1 cellular context compared by ENCODE assay signal in genomic region chr21:43659136-43660000, GRCh38.
TF ChIP-seq lines count a peak whose summit lies in the region.

Gene HSF2BP (minus strand): TSS chr21:43659488. CDS start chr21:43658096, 1,392 bp downstream.
Gene RRP1B (plus strand): TSS chr21:43659560. CDS start chr21:43659665, 105 bp downstream.

TF ChIP-seq in HepG2, 621 proteins besides CTCF, POLR2A, EP300 and RAD21 (continued from another document):
- TF ChIP-seq ATF2 (CRISPR knock-in tag; IDR thresholded peaks at IDR 0.05): peak; percentile 54; the same call in 1 of the 2 replicates
- TF ChIP-seq, protein P1, sequence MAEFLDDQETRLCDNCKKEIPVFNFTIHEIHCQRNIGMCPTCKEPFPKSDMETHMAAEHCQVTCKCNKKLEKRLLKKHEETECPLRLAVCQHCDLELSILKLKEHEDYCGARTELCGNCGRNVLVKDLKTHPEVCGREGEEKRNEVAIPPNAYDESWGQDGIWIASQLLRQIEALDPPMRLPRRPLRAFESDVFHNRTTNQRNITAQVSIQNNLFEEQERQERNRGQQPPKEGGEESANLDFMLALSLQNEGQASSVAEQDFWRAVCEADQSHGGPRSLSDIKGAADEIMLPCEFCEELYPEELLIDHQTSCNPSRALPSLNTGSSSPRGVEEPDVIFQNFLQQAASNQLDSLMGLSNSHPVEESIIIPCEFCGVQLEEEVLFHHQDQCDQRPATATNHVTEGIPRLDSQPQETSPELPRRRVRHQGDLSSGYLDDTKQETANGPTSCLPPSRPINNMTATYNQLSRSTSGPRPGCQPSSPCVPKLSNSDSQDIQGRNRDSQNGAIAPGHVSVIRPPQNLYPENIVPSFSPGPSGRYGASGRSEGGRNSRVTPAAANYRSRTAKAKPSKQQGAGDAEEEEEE (CRISPR knock-in tag; IDR thresholded peaks at IDR 0.05; ENCODE audit: borderline replicate concordance): no peak
- no peak for TF ChIP-seq ZFP36L2 (CRISPR knock-in tag; IDR thresholded peaks at IDR 0.05)
- TF ChIP-seq, protein P2, sequence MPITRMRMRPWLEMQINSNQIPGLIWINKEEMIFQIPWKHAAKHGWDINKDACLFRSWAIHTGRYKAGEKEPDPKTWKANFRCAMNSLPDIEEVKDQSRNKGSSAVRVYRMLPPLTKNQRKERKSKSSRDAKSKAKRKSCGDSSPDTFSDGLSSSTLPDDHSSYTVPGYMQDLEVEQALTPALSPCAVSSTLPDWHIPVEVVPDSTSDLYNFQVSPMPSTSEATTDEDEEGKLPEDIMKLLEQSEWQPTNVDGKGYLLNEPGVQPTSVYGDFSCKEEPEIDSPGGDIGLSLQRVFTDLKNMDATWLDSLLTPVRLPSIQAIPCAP (CRISPR knock-in tag; IDR thresholded peaks at IDR 0.05; ENCODE audit: low read depth): 0 out of 2 replicates have a peak, but pooled peaks have one; percentile 69
- peak; percentile 88 for TF ChIP-seq ERF (CRISPR knock-in tag; IDR thresholded peaks at IDR 0.05)
- TF ChIP-seq, protein P3, sequence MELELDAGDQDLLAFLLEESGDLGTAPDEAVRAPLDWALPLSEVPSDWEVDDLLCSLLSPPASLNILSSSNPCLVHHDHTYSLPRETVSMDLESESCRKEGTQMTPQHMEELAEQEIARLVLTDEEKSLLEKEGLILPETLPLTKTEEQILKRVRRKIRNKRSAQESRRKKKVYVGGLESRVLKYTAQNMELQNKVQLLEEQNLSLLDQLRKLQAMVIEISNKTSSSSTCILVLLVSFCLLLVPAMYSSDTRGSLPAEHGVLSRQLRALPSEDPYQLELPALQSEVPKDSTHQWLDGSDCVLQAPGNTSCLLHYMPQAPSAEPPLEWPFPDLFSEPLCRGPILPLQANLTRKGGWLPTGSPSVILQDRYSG (CRISPR knock-in tag; IDR thresholded peaks at IDR 0.05): peak; percentile 96
- no peak for TF ChIP-seq NR2F2 (IDR thresholded peaks at IDR 0.05; ENCODE audit: borderline replicate concordance, low read depth)
- TF ChIP-seq MAX (IDR thresholded peaks at IDR 0.05): peak; percentile 100
- no peak for TF ChIP-seq ZNF44 (CRISPR knock-in tag; IDR thresholded peaks at IDR 0.05)
- peak; percentile 91 for TF ChIP-seq MTF1 (CRISPR knock-in tag; IDR thresholded peaks at IDR 0.05)
- no peak for TF ChIP-seq NFRKB (IDR thresholded peaks at IDR 0.05)
- no peak; the same call in 1 of the 2 replicates for TF ChIP-seq SIX4 (CRISPR knock-in tag; IDR thresholded peaks at IDR 0.05)
- TF ChIP-seq, protein P4, sequence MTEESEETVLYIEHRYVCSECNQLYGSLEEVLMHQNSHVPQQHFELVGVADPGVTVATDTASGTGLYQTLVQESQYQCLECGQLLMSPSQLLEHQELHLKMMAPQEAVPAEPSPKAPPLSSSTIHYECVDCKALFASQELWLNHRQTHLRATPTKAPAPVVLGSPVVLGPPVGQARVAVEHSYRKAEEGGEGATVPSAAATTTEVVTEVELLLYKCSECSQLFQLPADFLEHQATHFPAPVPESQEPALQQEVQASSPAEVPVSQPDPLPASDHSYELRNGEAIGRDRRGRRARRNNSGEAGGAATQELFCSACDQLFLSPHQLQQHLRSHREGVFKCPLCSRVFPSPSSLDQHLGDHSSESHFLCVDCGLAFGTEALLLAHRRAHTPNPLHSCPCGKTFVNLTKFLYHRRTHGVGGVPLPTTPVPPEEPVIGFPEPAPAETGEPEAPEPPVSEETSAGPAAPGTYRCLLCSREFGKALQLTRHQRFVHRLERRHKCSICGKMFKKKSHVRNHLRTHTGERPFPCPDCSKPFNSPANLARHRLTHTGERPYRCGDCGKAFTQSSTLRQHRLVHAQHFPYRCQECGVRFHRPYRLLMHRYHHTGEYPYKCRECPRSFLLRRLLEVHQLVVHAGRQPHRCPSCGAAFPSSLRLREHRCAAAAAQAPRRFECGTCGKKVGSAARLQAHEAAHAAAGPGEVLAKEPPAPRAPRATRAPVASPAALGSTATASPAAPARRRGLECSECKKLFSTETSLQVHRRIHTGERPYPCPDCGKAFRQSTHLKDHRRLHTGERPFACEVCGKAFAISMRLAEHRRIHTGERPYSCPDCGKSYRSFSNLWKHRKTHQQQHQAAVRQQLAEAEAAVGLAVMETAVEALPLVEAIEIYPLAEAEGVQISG (CRISPR knock-in tag; IDR thresholded peaks at IDR 0.05): peak; percentile 95
- no peak for TF ChIP-seq SP140L (CRISPR knock-in tag; IDR thresholded peaks at IDR 0.05; ENCODE audit: borderline replicate concordance)
- TF ChIP-seq IKZF4 (CRISPR knock-in tag; IDR thresholded peaks at IDR 0.05; ENCODE audit: borderline replicate concordance, low read depth, not compliant biosample characterization): peak; percentile 68
- no peak for TF ChIP-seq EZH2 (conservative IDR thresholded peaks at IDR 0.05; ENCODE audit: low read depth, low read length)
- TF ChIP-seq ZSCAN20 (CRISPR knock-in tag; IDR thresholded peaks at IDR 0.05; ENCODE audit: borderline replicate concordance): no peak; the same call in 1 of the 2 replicates
- TF ChIP-seq, protein P5, sequence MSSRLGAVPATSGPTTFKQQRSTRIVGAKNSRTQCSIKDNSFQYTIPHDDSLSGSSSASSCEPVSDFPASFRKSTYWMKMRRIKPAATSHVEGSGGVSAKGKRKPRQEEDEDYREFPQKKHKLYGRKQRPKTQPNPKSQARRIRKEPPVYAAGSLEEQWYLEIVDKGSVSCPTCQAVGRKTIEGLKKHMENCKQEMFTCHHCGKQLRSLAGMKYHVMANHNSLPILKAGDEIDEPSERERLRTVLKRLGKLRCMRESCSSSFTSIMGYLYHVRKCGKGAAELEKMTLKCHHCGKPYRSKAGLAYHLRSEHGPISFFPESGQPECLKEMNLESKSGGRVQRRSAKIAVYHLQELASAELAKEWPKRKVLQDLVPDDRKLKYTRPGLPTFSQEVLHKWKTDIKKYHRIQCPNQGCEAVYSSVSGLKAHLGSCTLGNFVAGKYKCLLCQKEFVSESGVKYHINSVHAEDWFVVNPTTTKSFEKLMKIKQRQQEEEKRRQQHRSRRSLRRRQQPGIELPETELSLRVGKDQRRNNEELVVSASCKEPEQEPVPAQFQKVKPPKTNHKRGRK (CRISPR knock-in tag; IDR thresholded peaks at IDR 0.05): no peak
- peak; percentile 93 for TF ChIP-seq ZNF704 (CRISPR knock-in tag; IDR thresholded peaks at IDR 0.05; ENCODE audit: borderline replicate concordance)
- no peak for TF ChIP-seq ZEB1 (IDR thresholded peaks at IDR 0.05; ENCODE audit: insufficient replicate concordance, low read depth)
- TF ChIP-seq HCFC1 (IDR thresholded peaks at IDR 0.05; ENCODE audit: low read depth, low read length): peak; percentile 66
- peak; percentile 97 for TF ChIP-seq ZSCAN31 (CRISPR knock-in tag; IDR thresholded peaks at IDR 0.05; ENCODE audit: low read depth)
- TF ChIP-seq FLYWCH1 (CRISPR knock-in tag; IDR thresholded peaks at IDR 0.05): peak; percentile 42; the same call in 1 of the 2 replicates
- no peak; the same call in 1 of the 2 replicates for TF ChIP-seq ZKSCAN8 (CRISPR knock-in tag; IDR thresholded peaks at IDR 0.05; ENCODE audit: borderline replicate concordance)
- TF ChIP-seq ZSCAN5A (CRISPR knock-in tag; IDR thresholded peaks at IDR 0.05; ENCODE audit: borderline replicate concordance): no peak
- TF ChIP-seq RFX1 (IDR thresholded peaks at IDR 0.05): no peak
- TF ChIP-seq BHLHE40 (IDR thresholded peaks at IDR 0.05; ENCODE audit: low read length): peak; percentile 71
